Comparison of ENCODE assay signal across 24 cellular contexts in genomic region chr12:109905301-109905700, GRCh38.
"Had no signal": no experiment of that assay in that cellular context is flagged by ENCODE, and none has a peak within 500 bp of the region (broad histone marks: within the 10 kb centered on the region; RNA-seq: fewer than 3 reads in every experiment).

No MANE protein-coding gene starts in this region.

- H3K4me3 Mint-ChIP-seq: activated CD8-positive, alpha-beta memory T cell treated with anti-CD3 and anti-CD28 coated beads, Interleukin-2, amount 10 ng/mL, durations not matched to agents 7 days and 5 days; activated naive CD8-positive, alpha-beta T cell; activated T-cell treated with anti-CD3 and anti-CD28 coated beads, Interleukin-2, amount 50 U/mL, for 24 hours; activated T-helper 1 cell treated with anti-CD3 and anti-CD28 coated beads, Interleukin-12 subunit alpha, Interleukin-12 subunit beta, Interleukin-2, Interleukin-4 antibody, amounts not matched to agents 30 ng/mL and 10 ng/mL and 1 ng/mL, durations not matched to agents 14 hours and 24 hours and 36 hours; brain; T-cell had no signal

- DNase-seq: activated CD4-positive, alpha-beta T cell treated with anti-CD3 and anti-CD28 coated beads, Interleukin-2, amount 50 U/mL, for 1 hour; activated CD4-positive, CD25-positive, alpha-beta regulatory T cell; activated CD8-positive, alpha-beta memory T cell treated with anti-CD3 and anti-CD28 coated beads, Interleukin-2, amount 10 ng/mL, durations not matched to agents 7 days and 5 days; activated effector memory CD4-positive, alpha-beta T cell treated with anti-CD3 and anti-CD28 coated beads, Interleukin-2, amount 50 U/mL, for 16 hours; activated T-cell treated with anti-CD3 and anti-CD28 coated beads, Interleukin-2, amount 50 U/mL, for 24 hours; amygdala; KG1; NCI-H1092; NCI-H1417 treated with DMSO at 0.1 percent for 48 hours; NCI-H1694; NCI-H2029; NCI-H345; NCI-H510A treated with DMSO at 0.1 percent for 48 hours; NCI-H69; NK-92 treated with Interleukin-12 subunit alpha and Interleukin-12 subunit beta, amount 100 ng/mL, for 24 hours; OCI-M1; RPMI8226; T-cell had no signal

- H3K27me3 Mint-ChIP-seq: activated CD8-positive, alpha-beta memory T cell treated with anti-CD3 and anti-CD28 coated beads, Interleukin-2, amount 10 ng/mL, durations not matched to agents 7 days and 5 days; activated naive CD8-positive, alpha-beta T cell; activated T-cell treated with anti-CD3 and anti-CD28 coated beads, Interleukin-2, amount 50 U/mL, for 24 hours; IgD-negative memory B cell; T-cell had no signal

- H3K27ac Mint-ChIP-seq: activated CD8-positive, alpha-beta memory T cell treated with anti-CD3 and anti-CD28 coated beads, Interleukin-2, amount 10 ng/mL, durations not matched to agents 7 days and 5 days; activated naive CD8-positive, alpha-beta T cell; activated T-helper 1 cell treated with anti-CD3 and anti-CD28 coated beads, Interleukin-12 subunit alpha, Interleukin-12 subunit beta, Interleukin-2, Interleukin-4 antibody, amounts not matched to agents 30 ng/mL and 10 ng/mL and 1 ng/mL, durations not matched to agents 14 hours and 24 hours and 36 hours; brain; T-cell had no signal

- H3K9me3 Mint-ChIP-seq: activated T-cell treated with anti-CD3 and anti-CD28 coated beads, Interleukin-2, amount 50 U/mL, for 24 hours; activated T-helper 1 cell treated with anti-CD3 and anti-CD28 coated beads, Interleukin-12 subunit alpha, Interleukin-12 subunit beta, Interleukin-2, Interleukin-4 antibody, amounts not matched to agents 30 ng/mL and 10 ng/mL and 1 ng/mL, durations not matched to agents 14 hours and 24 hours and 36 hours; brain; IgD-negative memory B cell; T-cell had no signal

- ATAC-seq: activated CD8-positive, alpha-beta memory T cell treated with anti-CD3 and anti-CD28 coated beads, Interleukin-2, amount 10 ng/mL, durations not matched to agents 7 days and 5 days; Panc1; Right ventricle myocardium inferior; T-cell had no signal
